17 cellular contexts compared by ENCODE assay signal in genomic region chr1:187491082-187491720, GRCh38.
DNase-seq lines count a peak whose midpoint lies in the region; ATAC-seq and TF ChIP-seq lines count a peak whose summit lies in the region.
"Had no signal": no experiment of that assay in that cellular context is flagged by ENCODE, and none has a peak within 500 bp of the region (broad histone marks: within the 10 kb centered on the region; RNA-seq: fewer than 3 reads in every experiment).

No MANE protein-coding gene starts in this region.

- no peak for TF ChIP-seq CTCF in fibroblast of villous mesenchyme (IDR thresholded peaks at IDR 0.05; ENCODE audit: insufficient read depth, low read depth, low read length)
- TF ChIP-seq CTCF in uterus (IDR thresholded peaks at IDR 0.05) = no peak

- H3K4me1 ChIP-seq in uterus = no peaks in the 10 kb centered on the region
- H3K4me1 ChIP-seq: ascending aorta had no signal

- no peak for ATAC-seq in HG03097 (IDR thresholded peaks at IDR 0.05; ENCODE audit: low FRiP score, unreplicated experiment)
- ATAC-seq: stimulated activated naive B cell treated with anti-CD40 and anti-IgM and Interleukin-4, amounts not matched to agents 10 μg/mL and 1 μg/mL and 100 μg/mL, for 72 hours had no signal

- H3K4me3 ChIP-seq in fibroblast of villous mesenchyme (ENCODE audit: low read depth, low read length) (no peak overlapping the region), uterus (no peak overlapping the region)
- H3K4me3 ChIP-seq: ascending aorta, dorsolateral prefrontal cortex had no signal

- no peak overlapping the region for H3K27ac ChIP-seq in uterus
- H3K27ac ChIP-seq: ascending aorta, dorsolateral prefrontal cortex had no signal

- no peaks in the 10 kb centered on the region for H3K27me3 ChIP-seq in uterus
- H3K27me3 ChIP-seq: ascending aorta, dorsolateral prefrontal cortex had no signal

- no peak for TF ChIP-seq POLR2A in uterus (IDR thresholded peaks at IDR 0.05)

- no peaks in the 10 kb centered on the region for H3K36me3 ChIP-seq in uterus
- H3K36me3 ChIP-seq: ascending aorta had no signal

- DNase-seq in DMS 273 treated with DMSO at 0.1 percent for 48 hours (lab: John Stamatoyannopoulos, UW) (peak; percentile 36), HS-5 (ENCODE audit: low read depth) (peak; percentile 49), T1000 (lab: John Stamatoyannopoulos, UW) (peak; percentile 5), fibroblast of villous mesenchyme (ENCODE audit: low read depth) (peak; percentile 25), uterus (no peak), NCI-H2196 (lab: John Stamatoyannopoulos, UW; ENCODE audit: unreplicated experiment) (no peak), NCI-H748 treated with DMSO at 0.1 percent for 48 hours (lab: John Stamatoyannopoulos, UW) (no peak)
- DNase-seq: activated CD4-positive, alpha-beta memory T cell treated with anti-CD3 and anti-CD28 coated beads, Interleukin-2, amount 10 ng/mL, durations not matched to agents 7 days and 5 days; dorsolateral prefrontal cortex; mesendoderm; NCI-H1417 treated with DMSO at 0.1 percent for 48 hours; NCI-H774; Right ventricle myocardium superior; stimulated activated naive B cell treated with anti-CD40 and anti-IgM and Interleukin-4, amounts not matched to agents 10 μg/mL and 1 μg/mL and 100 μg/mL, for 72 hours; T-helper 9 cell had no signal

- intact Hi-C loops in uterus (cut with DNase I; ENCODE audit: low total_unique reads) = no loop called here

- H3K9me3 ChIP-seq in uterus = no peaks in the 10 kb centered on the region
- H3K9me3 ChIP-seq: ascending aorta had no signal

Comparison
In these comparisons a context has a peak if more than half of its experiments do, and no peak if none do; other contexts are left out.
1. DNase-seq: peak in DMS 273 treated with DMSO at 0.1 percent for 48 hours (single experiment), HS-5 (single experiment), T1000 (single experiment) and fibroblast of villous mesenchyme (single experiment); none in uterus (0 of 2), NCI-H2196 (single experiment) and NCI-H748 treated with DMSO at 0.1 percent for 48 hours (single experiment).